In genomic region chr15:99545605-99546004, GRCh38 we compare ENCODE assay signal across 17 cellular contexts. TPM values are rescaled to one million over a fixed set of nuclear protein-coding genes. Genes with fewer than 3 reads are reported as not detected.
DNase-seq lines count a peak whose midpoint lies in the region; ATAC-seq and TF ChIP-seq lines count a peak whose summit lies in the region.
"Had no signal": no experiment of that assay in that cellular context is flagged by ENCODE, and none has a peak within 500 bp of the region (broad histone marks: within the 10 kb centered on the region; RNA-seq: fewer than 3 reads in every experiment).

No MANE protein-coding gene starts in this region.

- no peaks in the 10 kb centered on the region for H3K36me3 ChIP-seq in adipocyte (ENCODE audit: control insufficient read depth, insufficient read depth, low read length, severe bottlenecking)
- no peaks in the 10 kb centered on the region for H3K36me3 ChIP-seq in lower lobe of right lung
- H3K36me3 ChIP-seq: BLaER1, Peyer's patch had no signal

- H3K4me1 ChIP-seq in adipocyte (ENCODE audit: control insufficient read depth, insufficient read depth, low read length), result peaks cover 11% of the 10 kb centered on the region
- H3K4me1 ChIP-seq in lower lobe of right lung, result no peaks in the 10 kb centered on the region
- H3K4me1 ChIP-seq: BLaER1, Peyer's patch had no signal

- ATAC-seq in GM18511 (IDR thresholded peaks at IDR 0.05; ENCODE audit: unreplicated experiment), result peak; percentile 73
- ATAC-seq in HG02981 (IDR thresholded peaks at IDR 0.05; ENCODE audit: unreplicated experiment), result peak; percentile 58
- peak; percentile 47 to 53 for ATAC-seq in lower lobe of right lung
- no peak for ATAC-seq in HG02973 (IDR thresholded peaks at IDR 0.05; ENCODE audit: unreplicated experiment)
- ATAC-seq: CD8-positive, alpha-beta T cell; Right ventricle myocardium inferior had no signal

- H3K9ac ChIP-seq in adipocyte (ENCODE audit: low read length), result no peak overlapping the region
- H3K9ac ChIP-seq: BLaER1 had no signal

- DNase-seq in adipocyte (ENCODE audit: low read depth), result peak; percentile 60
- no peak for DNase-seq in lower lobe of right lung
- no peak for DNase-seq in NAMALWA (ENCODE audit: low spot score)
- DNase-seq in NCI-H146 treated with DMSO at 0.1 percent for 48 hours (lab: John Stamatoyannopoulos, UW; ENCODE audit: unreplicated experiment), result no peak
- DNase-seq: CD8-positive, alpha-beta T cell; DMS79 treated with DMSO at 0.1 percent for 48 hours; H7; KBM-7; MV-4-11; NCI-H1417 treated with DMSO at 0.1 percent for 48 hours; NCI-H2029; Peyer's patch had no signal

- TF ChIP-seq CTCF in lower lobe of right lung (IDR thresholded peaks at IDR 0.05), result no peak

- no peaks in the 10 kb centered on the region for H3K27me3 ChIP-seq in adipocyte (replicated peaks; ENCODE audit: control insufficient read depth, insufficient read depth, low read length)
- H3K27me3 ChIP-seq in lower lobe of right lung (ENCODE audit: low read depth), result no peaks in the 10 kb centered on the region
- H3K27me3 ChIP-seq: BLaER1, Peyer's patch had no signal

- no peak overlapping the region for H3K27ac ChIP-seq in lower lobe of right lung
- H3K27ac ChIP-seq: BLaER1, Peyer's patch had no signal

- H3K4me3 ChIP-seq in adipocyte (ENCODE audit: low read length) (no peak overlapping the region), lower lobe of right lung (no peak overlapping the region)
- H3K4me3 ChIP-seq: BLaER1, Peyer's patch had no signal

- H3K9me3 ChIP-seq in adipocyte (ENCODE audit: control insufficient read depth, low read length) (no peaks in the 10 kb centered on the region), lower lobe of right lung (no peaks in the 10 kb centered on the region)
- H3K9me3 ChIP-seq: Peyer's patch had no signal

- intact Hi-C loops in lower lobe of right lung (cut with DNase I), result no loop called here

RNA-seq across cellular contexts. Expression of gene MEF2A, which starts 20.2 kb away (rescaled TPM):
- total RNA-seq in lower lobe of right lung, result 80.1 TPM
